In the genomic region with DNA sequence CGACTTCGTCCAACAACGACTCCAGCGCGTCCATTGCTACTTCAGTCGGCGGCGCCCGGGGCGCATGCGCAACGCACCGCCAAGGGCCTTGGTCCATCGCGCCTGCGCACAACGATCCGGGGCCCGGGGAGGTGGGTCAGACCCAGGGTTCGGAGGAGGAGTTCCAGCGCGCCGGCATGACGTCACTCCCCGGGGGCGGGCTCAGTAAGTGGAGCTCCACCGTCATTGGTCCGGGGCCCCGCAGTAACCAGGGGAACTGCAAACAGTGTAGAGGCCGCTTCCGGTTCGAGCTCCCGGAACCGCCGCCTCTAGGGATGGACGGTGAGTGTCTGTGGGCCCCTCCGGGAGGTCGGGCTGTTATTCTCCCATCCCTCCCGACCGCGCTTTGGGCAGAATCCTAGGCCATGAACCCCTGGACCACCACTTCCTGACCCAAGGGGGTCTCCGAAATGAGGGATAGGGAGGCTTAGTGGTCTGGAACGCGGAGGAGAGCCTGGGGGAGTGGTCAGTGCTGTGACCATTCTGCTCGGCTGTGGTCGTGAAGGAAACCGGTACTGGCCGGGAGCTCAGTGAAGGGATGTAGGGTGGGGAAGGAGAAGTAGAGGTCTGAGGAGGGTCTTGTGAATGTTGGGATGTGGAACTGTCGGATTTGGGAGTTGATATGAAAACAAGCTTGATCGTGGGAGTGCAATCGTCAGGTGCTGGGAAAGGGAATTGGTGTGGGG, we compare ENCODE assay signal across 8 cellular contexts. TPM values are rescaled to one million over a fixed set of nuclear protein-coding genes. Genes with fewer than 3 reads are reported as not detected.
A peak's percentile ranks its signal among the peaks of the same experiment; 100 is the strongest.
DNase-seq lines count a peak whose midpoint lies in the region; TF ChIP-seq lines count a peak whose summit lies in the region.

A gene with protein sequence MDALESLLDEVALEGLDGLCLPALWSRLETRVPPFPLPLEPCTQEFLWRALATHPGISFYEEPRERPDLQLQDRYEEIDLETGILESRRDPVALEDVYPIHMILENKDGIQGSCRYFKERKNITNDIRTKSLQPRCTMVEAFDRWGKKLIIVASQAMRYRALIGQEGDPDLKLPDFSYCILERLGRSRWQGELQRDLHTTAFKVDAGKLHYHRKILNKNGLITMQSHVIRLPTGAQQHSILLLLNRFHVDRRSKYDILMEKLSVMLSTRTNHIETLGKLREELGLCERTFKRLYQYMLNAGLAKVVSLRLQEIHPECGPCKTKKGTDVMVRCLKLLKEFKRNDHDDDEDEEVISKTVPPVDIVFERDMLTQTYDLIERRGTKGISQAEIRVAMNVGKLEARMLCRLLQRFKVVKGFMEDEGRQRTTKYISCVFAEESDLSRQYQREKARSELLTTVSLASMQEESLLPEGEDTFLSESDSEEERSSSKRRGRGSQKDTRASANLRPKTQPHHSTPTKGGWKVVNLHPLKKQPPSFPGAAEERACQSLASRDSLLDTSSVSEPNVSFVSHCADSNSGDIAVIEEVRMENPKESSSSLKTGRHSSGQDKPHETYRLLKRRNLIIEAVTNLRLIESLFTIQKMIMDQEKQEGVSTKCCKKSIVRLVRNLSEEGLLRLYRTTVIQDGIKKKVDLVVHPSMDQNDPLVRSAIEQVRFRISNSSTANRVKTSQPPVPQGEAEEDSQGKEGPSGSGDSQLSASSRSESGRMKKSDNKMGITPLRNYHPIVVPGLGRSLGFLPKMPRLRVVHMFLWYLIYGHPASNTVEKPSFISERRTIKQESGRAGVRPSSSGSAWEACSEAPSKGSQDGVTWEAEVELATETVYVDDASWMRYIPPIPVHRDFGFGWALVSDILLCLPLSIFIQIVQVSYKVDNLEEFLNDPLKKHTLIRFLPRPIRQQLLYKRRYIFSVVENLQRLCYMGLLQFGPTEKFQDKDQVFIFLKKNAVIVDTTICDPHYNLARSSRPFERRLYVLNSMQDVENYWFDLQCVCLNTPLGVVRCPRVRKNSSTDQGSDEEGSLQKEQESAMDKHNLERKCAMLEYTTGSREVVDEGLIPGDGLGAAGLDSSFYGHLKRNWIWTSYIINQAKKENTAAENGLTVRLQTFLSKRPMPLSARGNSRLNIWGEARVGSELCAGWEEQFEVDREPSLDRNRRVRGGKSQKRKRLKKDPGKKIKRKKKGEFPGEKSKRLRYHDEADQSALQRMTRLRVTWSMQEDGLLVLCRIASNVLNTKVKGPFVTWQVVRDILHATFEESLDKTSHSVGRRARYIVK (N-terminal part only) (minus strand): TSS at position 57 of the 725 bp plus-strand sequence. CDS start 23 bp downstream, at position 34.
A gene (plus strand): TSS at position 288 of the 725 bp plus-strand sequence. CDS start 27 bp downstream, at position 315.

- H3K27me3 Mint-ChIP-seq in HFFc6 (ENCODE audit: insufficient read depth): peaks cover 4% of the 10 kb centered on the region; the same call in 1 of the 2 replicates
- H3K27me3 Mint-ChIP-seq in activated naive CD4-positive, alpha-beta T cell treated with anti-CD3 and anti-CD28 coated beads, Interleukin-2, amount 10 ng/mL, durations not matched to agents 7 days and 5 days: peaks cover 7% of the 10 kb centered on the region

- peak within 1 kb of the TSS; percentile 94 for H3K4me3 Mint-ChIP-seq in HFFc6
- H3K4me3 Mint-ChIP-seq in activated naive CD4-positive, alpha-beta T cell treated with anti-CD3 and anti-CD28 coated beads, Interleukin-2, amount 10 ng/mL, durations not matched to agents 7 days and 5 days: peak within 1 kb of the TSS; percentile 96

- DNase-seq in GM04503 (ENCODE audit: low read depth): peak; percentile 82
- peak; percentile 98 for DNase-seq in HFFc6
- DNase-seq in NB4 (ENCODE audit: low read depth): peak; percentile 97
- peak; percentile 79 for DNase-seq in SK-N-MC (ENCODE audit: low read depth, low spot score)
- DNase-seq in activated naive CD4-positive, alpha-beta T cell treated with anti-CD3 and anti-CD28 coated beads, Interleukin-2, amount 10 ng/mL, durations not matched to agents 7 days and 5 days: peak; percentile 100
- peak; percentile 100 for DNase-seq in germinal center (ENCODE audit: low spot score)
- DNase-seq in occipital lobe (lab: John Stamatoyannopoulos, UW): peak; percentile 99

- H3K9ac ChIP-seq in SK-N-MC (ENCODE audit: insufficient read length): peak within 1 kb of the TSS; percentile 89

- H3K4me1 Mint-ChIP-seq in HFFc6 (ENCODE audit: low read depth): peaks cover 41% of the 10 kb centered on the region
- H3K4me1 Mint-ChIP-seq in activated naive CD4-positive, alpha-beta T cell treated with anti-CD3 and anti-CD28 coated beads, Interleukin-2, amount 10 ng/mL, durations not matched to agents 7 days and 5 days: peaks cover 41% of the 10 kb centered on the region

- peak within 1 kb of the TSS; percentile 93 for H3K4me3 ChIP-seq in NB4 (ENCODE audit: low read depth, low read length)
- H3K4me3 ChIP-seq in SK-N-MC: peak within 1 kb of the TSS; percentile 96

- H3K36me3 Mint-ChIP-seq in HFFc6 (ENCODE audit: low read depth): peaks cover 13% of the 10 kb centered on the region
- H3K36me3 Mint-ChIP-seq in activated naive CD4-positive, alpha-beta T cell treated with anti-CD3 and anti-CD28 coated beads, Interleukin-2, amount 10 ng/mL, durations not matched to agents 7 days and 5 days: peaks cover 5% of the 10 kb centered on the region

- no peaks in the 10 kb centered on the region for H3K9me3 Mint-ChIP-seq in HFFc6
- H3K9me3 Mint-ChIP-seq in activated naive CD4-positive, alpha-beta T cell treated with anti-CD3 and anti-CD28 coated beads, Interleukin-2, amount 10 ng/mL, durations not matched to agents 7 days and 5 days: no peaks in the 10 kb centered on the region

- peaks cover 4% of the 10 kb centered on the region for H3K36me3 ChIP-seq in SK-N-MC (ENCODE audit: insufficient read depth, low read length)

- TF ChIP-seq POLR2A in NB4 (IDR thresholded peaks at IDR 0.05; ENCODE audit: extremely low read depth, insufficient read length): peak; percentile 71

- CTCF ChIA-PET in activated naive CD4-positive, alpha-beta T cell treated with anti-CD3 and anti-CD28 coated beads, Interleukin-2, amount 10 ng/mL, durations not matched to agents 7 days and 5 days (lab: Charles Lee): interaction anchor here (1.3 kb wide), 2 partner anchors 34 to 521 kb away, joined by 3 to 4 read pairs; no protein-coding TSS in a partner anchor

- TF ChIP-seq CTCF in HFFc6 (IDR thresholded peaks at IDR 0.05): no peak
- no peak for TF ChIP-seq CTCF in NB4 (IDR thresholded peaks at IDR 0.05; ENCODE audit: low read depth, low read length)

- H3K27ac ChIP-seq in SK-N-MC: no peak within 1 kb of the TSS
- no peak within 1 kb of the TSS for H3K27ac ChIP-seq in temporal lobe (ENCODE audit: low read depth, low read length)

- H3K27ac Mint-ChIP-seq in HFFc6: peak within 1 kb of the TSS; percentile 97
- H3K27ac Mint-ChIP-seq in activated naive CD4-positive, alpha-beta T cell treated with anti-CD3 and anti-CD28 coated beads, Interleukin-2, amount 10 ng/mL, durations not matched to agents 7 days and 5 days: peak within 1 kb of the TSS; percentile 91

- H3K9me3 ChIP-seq in SK-N-MC (ENCODE audit: low read depth, low read length): no peaks in the 10 kb centered on the region

RNA-seq across cellular contexts. Expression of the first gene that starts in this region (rescaled TPM):
- total RNA-seq in HFFc6 (2021; fragmentation: NEBNext Ultra II Directional; extraction: Animal tissue kit (Norgen Biotek cat#: 25700)): 10 to 100 TPM; 66.6 to 86.1 (median 80.3) TPM
- total RNA-seq in occipital lobe (66.0 TPM), temporal lobe (76.0 TPM)

RNA-seq across cellular contexts. Expression of the second gene that starts in this region (rescaled TPM):
- 10 to 100 TPM; 18.6 to 24.1 (median 19.9) TPM for total RNA-seq in HFFc6 (2021; fragmentation: NEBNext Ultra II Directional; extraction: Animal tissue kit (Norgen Biotek cat#: 25700))
- 18.7 TPM for total RNA-seq in occipital lobe
- 13.8 TPM for total RNA-seq in temporal lobe
